In genomic region chr12:106118-106561, GRCh38 we compare ENCODE assay signal across 8 cellular contexts. TPM values are rescaled to one million over a fixed set of nuclear protein-coding genes. Genes with fewer than 3 reads are reported as not detected.
A peak's percentile ranks its signal among the peaks of the same experiment; 100 is the strongest.
DNase-seq lines count a peak whose midpoint lies in the region; ATAC-seq, FAIRE-seq and TF ChIP-seq lines count a peak whose summit lies in the region.

No MANE protein-coding gene starts in this region.

- no peak for TF ChIP-seq POLR2A in GM12891 (IDR thresholded peaks at IDR 0.05; ENCODE audit: low read depth, low read length)

- ATAC-seq in GM21515 (IDR thresholded peaks at IDR 0.05; ENCODE audit: unreplicated experiment) (peak; percentile 96), HG03571 (IDR thresholded peaks at IDR 0.05; ENCODE audit: unreplicated experiment) (peak; percentile 80), esophagus mucosa (peak; percentile 44)

- H3K9ac ChIP-seq in colonic mucosa (ENCODE audit: low read depth in 2 of 2, low read length in 2 of 2): peak overlapping the region in 1 of 2 donors; percentile 12

- no peaks in the 10 kb centered on the region for H3K27me3 ChIP-seq in colonic mucosa

- no peaks in the 10 kb centered on the region for H3K36me3 ChIP-seq in colonic mucosa

- DNase-seq in GM12891 (ENCODE audit: insufficient read length, low spot score): peak; percentile 74
- DNase-seq in colonic mucosa: no peak
- no peak for DNase-seq in T1000 (lab: John Stamatoyannopoulos, UW)
- DNase-seq in kidney glomerular epithelial cell (lab: John Stamatoyannopoulos, UW): no peak
- DNase-seq in NCI-H1694 (lab: John Stamatoyannopoulos, UW): no peak

- H3K9me3 ChIP-seq in colonic mucosa: no peaks in the 10 kb centered on the region

- TF ChIP-seq CTCF in colonic mucosa (IDR thresholded peaks at IDR 0.05): no peak

- H3K4me3 ChIP-seq in colonic mucosa: no peak overlapping the region

- H3K27ac ChIP-seq in colonic mucosa: no peak overlapping the region

- intact Hi-C loops in colonic mucosa (cut with DNase I): no loop called here

- peak; percentile 98 for FAIRE-seq in GM12891 (lab: Jason Lieb, UNC)

- H3K4me1 ChIP-seq in colonic mucosa: peaks cover 6% of the 10 kb centered on the region

TF ChIP-seq in GM12891, 5 proteins besides CTCF, POLR2A, EP300 and RAD21:
- no peak for TF ChIP-seq PAX5 (IDR thresholded peaks at IDR 0.05; ENCODE audit: insufficient read depth, low read length, severe bottlenecking)
- 0 out of 2 replicates have a peak, but pooled peaks have one; percentile 29 for TF ChIP-seq SPI1 (IDR thresholded peaks at IDR 0.05; ENCODE audit: low read depth, low read length)
- no peak for TF ChIP-seq POU2F2 (IDR thresholded peaks at IDR 0.05; ENCODE audit: low read depth, low read length)
TF ChIP-seq in GM12891: peak in this region for 1.

RNA-seq across cellular contexts. Expression of gene IQSEC3, which starts 39.6 kb away (rescaled TPM):
- 0.23 TPM for polyA plus RNA-seq in GM12891 (2012; ENCODE audit: low read depth, missing spikeins)
- total RNA-seq in esophagus mucosa (0.28 TPM), colonic mucosa (under 1 TPM in 1 of 2 donors, not detected in 1; 0.16 TPM)

Comparison
In these comparisons a context has a peak if more than half of its experiments do, and no peak if none do; other contexts are left out.
1. ATAC-seq: peak in every context shown above with its lines; median percentile 96 in GM21515; 80 in HG03571; 44 in esophagus mucosa.